ENCODE assay signal across 17 cellular contexts in genomic region chr9:129287595-129288305, GRCh38.
DNase-seq lines count a peak whose midpoint lies in the region; ATAC-seq and TF ChIP-seq lines count a peak whose summit lies in the region.
"Had no signal": no experiment of that assay in that cellular context is flagged by ENCODE, and none has a peak within 500 bp of the region (broad histone marks: within the 10 kb centered on the region; RNA-seq: fewer than 3 reads in every experiment).

No MANE protein-coding gene starts in this region.

- TF ChIP-seq CTCF in adrenal gland (IDR thresholded peaks at IDR 0.05) (no peak), osteoblast (IDR thresholded peaks at IDR 0.05; ENCODE audit: extremely low read depth, low read depth, low read length) (no peak)

- DNase-seq in DMS53 (lab: John Stamatoyannopoulos, UW): peak; percentile 20
- DNase-seq in DMS53 treated with DMSO at 0.1 percent for 48 hours (lab: John Stamatoyannopoulos, UW; ENCODE audit: unreplicated experiment): no peak
- peak; percentile 92 for DNase-seq in NCI-H1417 treated with DMSO at 0.1 percent for 48 hours (lab: John Stamatoyannopoulos, UW)
- DNase-seq in adrenal gland: peak in 4 of 7 donors; percentile 11 to 31 (median 14)
- peak; percentile 52 for DNase-seq in osteoblast (ENCODE audit: insufficient read length, low spot score, missing footprints)
- DNase-seq in ACHN: no peak
- DNase-seq: CD4-positive, CD25-positive, alpha-beta regulatory T cell; GOT3; hypothalamus; left ventricle myocardium superior; NCI-H1694; OCI-M1; small intestine; stomach had no signal

- no peak for TF ChIP-seq POLR2A in adrenal gland (IDR thresholded peaks at IDR 0.05)

- H3K27ac ChIP-seq in adrenal gland (no peak overlapping the region), osteoblast (ENCODE audit: low read depth, low read length) (no peak overlapping the region)
- H3K27ac ChIP-seq: 22Rv1, stomach had no signal

- H3K4me1 ChIP-seq in adrenal gland (replicated peaks in 1 of 2) (no peaks in the 10 kb centered on the region), osteoblast (ENCODE audit: insufficient read depth, low read length) (no peaks in the 10 kb centered on the region)

- intact Hi-C loops in adrenal gland (cut with DNase I): loop anchor here in 1 of 2 donors (10.0 kb wide), 1 partner anchor 63 kb away; no protein-coding TSS in a partner anchor

- no peak overlapping the region for H2AFZ ChIP-seq in osteoblast (ENCODE audit: low read length)

- H3K4me2 ChIP-seq in osteoblast (ENCODE audit: insufficient read depth, low read length): no peak overlapping the region

- no peaks in the 10 kb centered on the region for H3K79me2 ChIP-seq in osteoblast (ENCODE audit: insufficient read depth, low read length)

- H3K4me3 ChIP-seq in adrenal gland (no peak overlapping the region), osteoblast (ENCODE audit: insufficient read depth, low read length) (no peak overlapping the region)
- H3K4me3 ChIP-seq: stomach had no signal

- H3K9me3 ChIP-seq in adrenal gland (replicated peaks in 1 of 3): no peaks in the 10 kb centered on the region
- no peaks in the 10 kb centered on the region for H3K9me3 ChIP-seq in osteoblast (ENCODE audit: low read depth, low read length)
- H3K9me3 ChIP-seq: stomach had no signal

- H3K36me3 ChIP-seq in adrenal gland (replicated peaks in 1 of 2) (no peaks in the 10 kb centered on the region), osteoblast (ENCODE audit: insufficient read depth, low read length) (no peaks in the 10 kb centered on the region)
- H3K36me3 ChIP-seq: stomach had no signal

- WGBS in adrenal gland, 4 donors: 85 to 86% (median 86%) methylated on average over 17 to 24 of the region's 24 CpGs

- ATAC-seq in HG02852 (IDR thresholded peaks at IDR 0.05; ENCODE audit: unreplicated experiment) (no peak), HG02885 (IDR thresholded peaks at IDR 0.05; ENCODE audit: poor library complexity, unreplicated experiment) (no peak)
- ATAC-seq: left ventricle myocardium superior had no signal

- H3K27me3 ChIP-seq in adrenal gland (no peaks in the 10 kb centered on the region), osteoblast (ENCODE audit: insufficient read depth, low read length) (no peaks in the 10 kb centered on the region)
- H3K27me3 ChIP-seq: stomach had no signal

- in situ Hi-C loops in ACHN (cut with HindIII; ENCODE audit: low pct_ligation_motif_present, low pct_unique_long_range_greater_than_20kb, low sequenced_read_pairs): no loop called here

- H4K20me1 ChIP-seq in osteoblast (ENCODE audit: insufficient read depth, low read length): no peaks in the 10 kb centered on the region

Comparison
In these comparisons a context has a peak if more than half of its experiments do, and no peak if none do; other contexts are left out.
1. DNase-seq: peak in DMS53 (single experiment), NCI-H1417 treated with DMSO at 0.1 percent for 48 hours (single experiment), adrenal gland (4 of 7) and osteoblast (single experiment); none in DMS53 treated with DMSO at 0.1 percent for 48 hours (single experiment) and ACHN (single experiment).